In genomic region chr2:176136375-176137248, GRCh38 we compare ENCODE assay signal across 6 cellular contexts. TPM values are rescaled to one million over a fixed set of nuclear protein-coding genes. Genes with fewer than 3 reads are reported as not detected.
DNase-seq lines count a peak whose midpoint lies in the region; ATAC-seq and TF ChIP-seq lines count a peak whose summit lies in the region.

No MANE protein-coding gene starts in this region.

- TF ChIP-seq POLR2A in upper lobe of left lung (IDR thresholded peaks at IDR 0.05), result no peak

- POLR2A ChIA-PET in activated naive CD8-positive, alpha-beta T cell treated with anti-CD3 and anti-CD28 coated beads, Interleukin-2, amount 10 ng/mL, durations not matched to agents 7 days and 5 days (lab: Charles Lee), result no interaction called here

- H3K27ac Mint-ChIP-seq in activated naive CD8-positive, alpha-beta T cell treated with anti-CD3 and anti-CD28 coated beads, Interleukin-2, amount 10 ng/mL, durations not matched to agents 7 days and 5 days, result no peak overlapping the region
- H3K27ac Mint-ChIP-seq in activated naive CD8-positive, alpha-beta T cell treated with anti-CD3 and anti-CD28 coated beads, Interleukin-2, amount 50 U/mL, for 24 hours, result no peak overlapping the region
- H3K27ac Mint-ChIP-seq in glutamatergic neuron (ENCODE audit: unreplicated experiment), result no peak overlapping the region

- no peak for TF ChIP-seq EP300 in upper lobe of left lung (IDR thresholded peaks at IDR 0.05)

- peak overlapping the region; percentile 32 for H3K4me3 Mint-ChIP-seq in activated naive CD8-positive, alpha-beta T cell treated with anti-CD3 and anti-CD28 coated beads, Interleukin-2, amount 10 ng/mL, durations not matched to agents 7 days and 5 days
- H3K4me3 Mint-ChIP-seq in activated naive CD8-positive, alpha-beta T cell treated with anti-CD3 and anti-CD28 coated beads, Interleukin-2, amount 50 U/mL, for 24 hours, result no peak overlapping the region
- peak overlapping the region; percentile 85 for H3K4me3 Mint-ChIP-seq in glutamatergic neuron (ENCODE audit: unreplicated experiment)

- no peak for DNase-seq in activated naive CD8-positive, alpha-beta T cell treated with anti-CD3 and anti-CD28 coated beads, Interleukin-2, amount 10 ng/mL, durations not matched to agents 7 days and 5 days
- no peak for DNase-seq in activated naive CD8-positive, alpha-beta T cell treated with anti-CD3 and anti-CD28 coated beads, Interleukin-2, amount 50 U/mL, for 24 hours
- peak; percentile 58 for DNase-seq in glutamatergic neuron
- peak in 1 of 2 donors; percentile 78 for DNase-seq in upper lobe of left lung
- no peak for DNase-seq in cerebellum (ENCODE audit: low spot score)

- peaks cover 24% of the 10 kb centered on the region for H3K4me1 Mint-ChIP-seq in activated naive CD8-positive, alpha-beta T cell treated with anti-CD3 and anti-CD28 coated beads, Interleukin-2, amount 10 ng/mL, durations not matched to agents 7 days and 5 days
- H3K4me1 Mint-ChIP-seq in activated naive CD8-positive, alpha-beta T cell treated with anti-CD3 and anti-CD28 coated beads, Interleukin-2, amount 50 U/mL, for 24 hours, result peaks cover 31% of the 10 kb centered on the region
- no peaks in the 10 kb centered on the region for H3K4me1 Mint-ChIP-seq in glutamatergic neuron (ENCODE audit: low read depth, unreplicated experiment)

- H3K4me1 ChIP-seq in upper lobe of left lung, result peaks cover 21 to 44% (median 29%) of the 10 kb centered on the region in 4 donors

- H3K9me3 ChIP-seq in upper lobe of left lung, result no peaks in the 10 kb centered on the region

- H3K36me3 Mint-ChIP-seq in activated naive CD8-positive, alpha-beta T cell treated with anti-CD3 and anti-CD28 coated beads, Interleukin-2, amount 10 ng/mL, durations not matched to agents 7 days and 5 days, result peaks cover 3% of the 10 kb centered on the region
- H3K36me3 Mint-ChIP-seq in activated naive CD8-positive, alpha-beta T cell treated with anti-CD3 and anti-CD28 coated beads, Interleukin-2, amount 50 U/mL, for 24 hours (ENCODE audit: low read depth), result peaks cover 6% of the 10 kb centered on the region
- peaks cover 5% of the 10 kb centered on the region for H3K36me3 Mint-ChIP-seq in glutamatergic neuron (ENCODE audit: unreplicated experiment)

- no peak for ATAC-seq in activated naive CD8-positive, alpha-beta T cell treated with anti-CD3 and anti-CD28 coated beads, Interleukin-2, amount 10 ng/mL, durations not matched to agents 7 days and 5 days (ENCODE audit: low read depth)
- no peak for ATAC-seq in activated naive CD8-positive, alpha-beta T cell treated with anti-CD3 and anti-CD28 coated beads, Interleukin-2, amount 50 U/mL, for 24 hours
- ATAC-seq in upper lobe of left lung (ENCODE audit: low FRiP score in 2 of 2) (peak in 1 of 2 donors; percentile 50), GM18858 (IDR thresholded peaks at IDR 0.05; ENCODE audit: unreplicated experiment) (no peak)

- H3K36me3 ChIP-seq in upper lobe of left lung, result no peaks in the 10 kb centered on the region

- peak overlapping the region in 3 of 4 donors; percentile 14 to 40 (median 33) for H3K4me3 ChIP-seq in upper lobe of left lung

- 5 to 6% methylated on average over 38 to 56 of the region's 71 CpGs for WGBS in upper lobe of left lung, 2 donors

- peaks cover 85% of the 10 kb centered on the region for H3K27me3 Mint-ChIP-seq in activated naive CD8-positive, alpha-beta T cell treated with anti-CD3 and anti-CD28 coated beads, Interleukin-2, amount 10 ng/mL, durations not matched to agents 7 days and 5 days
- peaks cover 86% of the 10 kb centered on the region for H3K27me3 Mint-ChIP-seq in activated naive CD8-positive, alpha-beta T cell treated with anti-CD3 and anti-CD28 coated beads, Interleukin-2, amount 50 U/mL, for 24 hours
- H3K27me3 Mint-ChIP-seq in glutamatergic neuron (ENCODE audit: unreplicated experiment), result peaks cover 58% of the 10 kb centered on the region

- TF ChIP-seq CTCF in glutamatergic neuron (IDR thresholded peaks at IDR 0.05; ENCODE audit: partially characterized antibody, unreplicated experiment), result no peak
- no peak for TF ChIP-seq CTCF in upper lobe of left lung (IDR thresholded peaks at IDR 0.05)

- no peak overlapping the region for H3K27ac ChIP-seq in upper lobe of left lung

- H3K27me3 ChIP-seq in upper lobe of left lung, result peaks cover 0 to 71% (median 43%) of the 10 kb centered on the region in 4 donors

- no peaks in the 10 kb centered on the region for H3K9me3 Mint-ChIP-seq in activated naive CD8-positive, alpha-beta T cell treated with anti-CD3 and anti-CD28 coated beads, Interleukin-2, amount 10 ng/mL, durations not matched to agents 7 days and 5 days
- H3K9me3 Mint-ChIP-seq in activated naive CD8-positive, alpha-beta T cell treated with anti-CD3 and anti-CD28 coated beads, Interleukin-2, amount 50 U/mL, for 24 hours, result peaks cover 8% of the 10 kb centered on the region
- peaks cover 31% of the 10 kb centered on the region for H3K9me3 Mint-ChIP-seq in glutamatergic neuron (ENCODE audit: unreplicated experiment)

RNA-seq across cellular contexts. Expression of gene HOXD8, which starts 7.1 kb away (rescaled TPM):
- not detected for total RNA-seq in activated naive CD8-positive, alpha-beta T cell treated with anti-CD3 and anti-CD28 coated beads, Interleukin-2, amount 10 ng/mL, durations not matched to agents 7 days and 5 days
- total RNA-seq in glutamatergic neuron (ENCODE audit: unreplicated experiment), result 0.27 TPM
- total RNA-seq in upper lobe of left lung, result 1 to 10 TPM in 1 of 6 donors, under 1 TPM in 4, not detected in 1; 0.43 to 2.3 (median 0.74) TPM
- not detected for total RNA-seq in cerebellum

RNA-seq across cellular contexts. Expression of gene HOXD9, which starts 14.1 kb away (rescaled TPM):
- total RNA-seq in activated naive CD8-positive, alpha-beta T cell treated with anti-CD3 and anti-CD28 coated beads, Interleukin-2, amount 10 ng/mL, durations not matched to agents 7 days and 5 days, result not detected
- total RNA-seq in glutamatergic neuron (ENCODE audit: unreplicated experiment), result 0.44 TPM
- total RNA-seq in upper lobe of left lung, result 1 to 10 TPM in 1 of 6 donors, under 1 TPM in 1, not detected in 4; 0.40 to 1.2 TPM
- total RNA-seq in cerebellum, result not detected

RNA-seq across cellular contexts. Expression of gene HOXD4, which starts 14.7 kb away (rescaled TPM):
- total RNA-seq in activated naive CD8-positive, alpha-beta T cell treated with anti-CD3 and anti-CD28 coated beads, Interleukin-2, amount 10 ng/mL, durations not matched to agents 7 days and 5 days, result not detected
- not detected for total RNA-seq in glutamatergic neuron (ENCODE audit: unreplicated experiment)
- under 1 TPM in 2 of 6 donors, not detected in 4; 0.79 to 0.81 TPM for total RNA-seq in upper lobe of left lung
- not detected for total RNA-seq in cerebellum

RNA-seq across cellular contexts. Expression of gene HOXD10, which starts 20.0 kb away (rescaled TPM):
- not detected for total RNA-seq in activated naive CD8-positive, alpha-beta T cell treated with anti-CD3 and anti-CD28 coated beads, Interleukin-2, amount 10 ng/mL, durations not matched to agents 7 days and 5 days
- total RNA-seq in glutamatergic neuron (ENCODE audit: unreplicated experiment), result not detected
- total RNA-seq in upper lobe of left lung, result under 1 TPM in 2 of 6 donors, not detected in 4; 0.47 to 0.55 TPM
- not detected for total RNA-seq in cerebellum

RNA-seq across cellular contexts. Expression of gene HOXD3, which starts 20.5 kb away (rescaled TPM):
- total RNA-seq in activated naive CD8-positive, alpha-beta T cell treated with anti-CD3 and anti-CD28 coated beads, Interleukin-2, amount 10 ng/mL, durations not matched to agents 7 days and 5 days, result not detected
- total RNA-seq in glutamatergic neuron (ENCODE audit: unreplicated experiment) (not detected), upper lobe of left lung (under 1 TPM in 3 of 6 donors, not detected in 3; 0.49 to 0.57 (median 0.49) TPM), cerebellum (not detected)
